In genomic region chr9:137690939-137691647, GRCh38 we compare ENCODE assay signal across 18 cellular contexts.
DNase-seq lines count a peak whose midpoint lies in the region; ATAC-seq, FAIRE-seq and TF ChIP-seq lines count a peak whose summit lies in the region.
"Had no signal": no experiment of that assay in that cellular context is flagged by ENCODE, and none has a peak within 500 bp of the region (broad histone marks: within the 10 kb centered on the region; RNA-seq: fewer than 3 reads in every experiment).

No MANE protein-coding gene starts in this region.

- H3K4me1 ChIP-seq in right atrium auricular region = peaks cover 0 to 48% of the 10 kb centered on the region in 2 donors
- peaks cover 2 to 29% of the 10 kb centered on the region in 2 experiments; a peak in 4 of 5 replicates for H3K4me1 ChIP-seq in K562 (replicated peaks in 1 of 2; ENCODE audit: control insufficient read depth in 2 of 2, insufficient read depth in 2 of 2, low read length in 2 of 2)
- H3K4me1 ChIP-seq in gastroesophageal sphincter = peaks cover 0 to 78% (median 17%) of the 10 kb centered on the region in 3 donors

- peaks cover 86% of the 10 kb centered on the region for H3K79me2 ChIP-seq in K562 (ENCODE audit: control insufficient read depth, insufficient read depth, low read length)

- H3K4me2 ChIP-seq in K562 (ENCODE audit: insufficient read depth, low read length) = no peak overlapping the region
- H3K4me2 ChIP-seq: neural progenitor cell had no signal

- H4K20me1 ChIP-seq in K562 (replicated peaks; ENCODE audit: control insufficient read depth, insufficient read depth, low read length) = peaks cover 7% of the 10 kb centered on the region; the same call in 1 of the 2 replicates

- H3K27ac ChIP-seq in right atrium auricular region (no peak overlapping the region), K562 (ENCODE audit: extremely low read depth, low read depth, low read length) (no peak overlapping the region), gastroesophageal sphincter (no peak overlapping the region)
- H3K27ac ChIP-seq: adrenal gland, neural progenitor cell, psoas muscle had no signal

- H3K9ac ChIP-seq in K562 (ENCODE audit: insufficient read depth in 1 of 2, low read depth in 2 of 2, low read length in 2 of 2) = no peak overlapping the region
- H3K9ac ChIP-seq: neural progenitor cell had no signal

- peaks cover 73 to 79% of the 10 kb centered on the region in 2 donors for H3K4me1 Mint-ChIP-seq in immature natural killer cell

- no peaks in the 10 kb centered on the region for H3K9me3 Mint-ChIP-seq in immature natural killer cell
- H3K9me3 Mint-ChIP-seq: activated CD4-positive, alpha-beta T cell treated with anti-CD3 and anti-CD28 coated beads, Interleukin-2, amount 10 ng/mL, durations not matched to agents 7 days and 5 days; mesothelial cell of epicardium had no signal

- H3K27me3 Mint-ChIP-seq in immature natural killer cell (ENCODE audit: low read depth in 3 of 3) = peaks cover 0 to 6% (median 0%) of the 10 kb centered on the region in 3 donors
- H3K27me3 Mint-ChIP-seq: activated CD4-positive, alpha-beta T cell treated with anti-CD3 and anti-CD28 coated beads, Interleukin-2, amount 10 ng/mL, durations not matched to agents 7 days and 5 days had no signal

- TF ChIP-seq POLR2A in K562 (conservative IDR thresholded peaks at IDR 0.05) = no peak
- TF ChIP-seq POLR2A in gastroesophageal sphincter (IDR thresholded peaks at IDR 0.05) = no peak

- TF ChIP-seq EP300 in K562 (IDR thresholded peaks at IDR 0.05; ENCODE audit: low read length) (no peak), gastroesophageal sphincter (IDR thresholded peaks at IDR 0.05) (no peak)

- H3K9me3 ChIP-seq in right atrium auricular region (no peaks in the 10 kb centered on the region), K562 (replicated peaks; ENCODE audit: control insufficient read depth, insufficient read depth, low read depth, low read length) (no peaks in the 10 kb centered on the region), gastroesophageal sphincter (no peaks in the 10 kb centered on the region)
- H3K9me3 ChIP-seq: adrenal gland, psoas muscle had no signal

- no peak overlapping the region for H3K4me3 Mint-ChIP-seq in immature natural killer cell
- H3K4me3 Mint-ChIP-seq: activated CD4-positive, alpha-beta T cell treated with anti-CD3 and anti-CD28 coated beads, Interleukin-2, amount 10 ng/mL, durations not matched to agents 7 days and 5 days; mesothelial cell of epicardium; neural progenitor cell had no signal

- intact Hi-C loops in Right ventricle myocardium superior (cut with DNase I) (no loop called here), K562 (cut with micrococcal nuclease) (no loop called here)

- ATAC-seq in Right ventricle myocardium superior (ENCODE audit: poor library complexity) (peak; percentile 57), K562 (no peak), gastroesophageal sphincter (no peak)

- H3K9me1 ChIP-seq in K562 (ENCODE audit: control insufficient read depth, insufficient read depth, low read length) = peaks cover 11% of the 10 kb centered on the region

- FAIRE-seq in K562 (lab: Jason Lieb, UNC) = no peak
- FAIRE-seq: bronchial epithelial cell had no signal

- POLR2A ChIA-PET in K562 (lab: Yijun Ruan, JAX) = interaction anchor here (0.9 kb wide), 1 partner anchor 10 kb away, joined by 3 read pairs; no protein-coding TSS in a partner anchor

- WGBS in K562 (ENCODE audit: insufficient coverage, low coverage, missing lambda C conversion rate) = 91% methylated on average over 6 of the region's 6 CpGs
- 85 to 90% methylated on average over 6 of the region's 6 CpGs for WGBS in gastroesophageal sphincter (ENCODE audit: low coverage in 1 of 2), 2 donors

- H2AFZ ChIP-seq in K562 (ENCODE audit: low read depth, low read length) = no peak overlapping the region
- H2AFZ ChIP-seq: neural progenitor cell had no signal

- no peak overlapping the region for H3K4me3 ChIP-seq in right atrium auricular region
- no peak overlapping the region for H3K4me3 ChIP-seq in K562
- H3K4me3 ChIP-seq in gastroesophageal sphincter = no peak overlapping the region
- H3K4me3 ChIP-seq: adrenal gland, neural progenitor cell, psoas muscle, skin epidermis had no signal

- H3K36me3 Mint-ChIP-seq in immature natural killer cell = peaks cover 0 to 4% (median 0%) of the 10 kb centered on the region in 3 donors
- H3K36me3 Mint-ChIP-seq: mesothelial cell of epicardium had no signal

- peak overlapping the region in 4 of 6 donors; percentile 30 to 71 (median 48) for H3K27ac Mint-ChIP-seq in immature natural killer cell
- H3K27ac Mint-ChIP-seq: activated CD4-positive, alpha-beta T cell treated with anti-CD3 and anti-CD28 coated beads, Interleukin-2, amount 10 ng/mL, durations not matched to agents 7 days and 5 days; mesothelial cell of epicardium had no signal

- CTCF ChIA-PET in K562 (lab: Yijun Ruan, JAX; ENCODE audit: low intra/inter-chr PET ratio) = no interaction called here

- no TSS peak for BruUV-seq in K562 (replicated peaks; lab: Mats Ljungman, UMichigan)

- no peak for TF ChIP-seq RAD21 in K562 (CRISPR knock-in tag; conservative IDR thresholded peaks at IDR 0.05 in 1 of 2, IDR thresholded peaks at IDR 0.05 in 1 of 2)

- H3K27me3 ChIP-seq in right atrium auricular region (no peaks in the 10 kb centered on the region), K562 (ENCODE audit: control insufficient read depth in 2 of 2, insufficient read depth in 2 of 2, low read length in 2 of 2) (no peaks in the 10 kb centered on the region), gastroesophageal sphincter (no peaks in the 10 kb centered on the region)
- H3K27me3 ChIP-seq: adrenal gland, neural progenitor cell had no signal

- in situ Hi-C loops in K562 (cut with MboI) = no loop called here

- H3K36me3 ChIP-seq in right atrium auricular region = no peaks in the 10 kb centered on the region
- H3K36me3 ChIP-seq in K562 (ENCODE audit: control insufficient read depth, insufficient read depth, low read length) = no peaks in the 10 kb centered on the region; the same call in 2 of the 3 replicates
- H3K36me3 ChIP-seq in gastroesophageal sphincter = no peaks in the 10 kb centered on the region
- H3K36me3 ChIP-seq: adrenal gland, neural progenitor cell had no signal

- no peak for DNase-seq in Right ventricle myocardium superior
- no peak for DNase-seq in right atrium auricular region (ENCODE audit: low spot score)
- DNase-seq in K562 (ENCODE audit: extremely low read depth in 1 of 4, low spot score in 3 of 4) = no peak
- no peak for DNase-seq in immature natural killer cell
- DNase-seq in UCSD-AML1 (lab: John Stamatoyannopoulos, UW; ENCODE audit: unreplicated experiment) = no peak
- no peak for DNase-seq in stimulated activated naive CD4-positive, alpha-beta T cell (lab: John Stamatoyannopoulos, UW)
- no peak for DNase-seq in KG1 (lab: John Stamatoyannopoulos, UW)
- DNase-seq: activated CD4-positive, alpha-beta T cell treated with anti-CD3 and anti-CD28 coated beads, Interleukin-2, amount 10 ng/mL, durations not matched to agents 7 days and 5 days; activated effector memory CD4-positive, alpha-beta T cell treated with anti-CD3 and anti-CD28 coated beads, Interleukin-2, amount 50 U/mL, for 16 hours; DMS153; psoas muscle; stimulated activated CD4-positive, alpha-beta T cell treated with anti-CD3 and anti-CD28 coated beads, Interleukin-4, amount 100 ng/mL, for 1 hour had no signal

- TF ChIP-seq CTCF in right atrium auricular region (IDR thresholded peaks at IDR 0.05) = no peak
- no peak for TF ChIP-seq CTCF in K562 (IDR thresholded peaks at IDR 0.05 in 2 of 3, conservative IDR thresholded peaks at IDR 0.05 in 1 of 3; ENCODE audit: insufficient read depth in 2 of 3, low read depth in 1 of 3, low read length in 3 of 3)
- TF ChIP-seq CTCF in gastroesophageal sphincter (IDR thresholded peaks at IDR 0.05) = no peak

TF ChIP-seq in K562, 482 proteins besides CTCF, POLR2A, EP300 and RAD21:
- TF ChIP-seq TCF15 (CRISPR knock-in tag; IDR thresholded peaks at IDR 0.05) = no peak
- 0 out of 2 replicates have a peak, but pooled peaks have one; percentile 14 for TF ChIP-seq ZBTB33 (CRISPR knock-in tag; IDR thresholded peaks at IDR 0.05)
